Comparison of ENCODE assay signal across 26 cellular contexts in the genomic region with DNA sequence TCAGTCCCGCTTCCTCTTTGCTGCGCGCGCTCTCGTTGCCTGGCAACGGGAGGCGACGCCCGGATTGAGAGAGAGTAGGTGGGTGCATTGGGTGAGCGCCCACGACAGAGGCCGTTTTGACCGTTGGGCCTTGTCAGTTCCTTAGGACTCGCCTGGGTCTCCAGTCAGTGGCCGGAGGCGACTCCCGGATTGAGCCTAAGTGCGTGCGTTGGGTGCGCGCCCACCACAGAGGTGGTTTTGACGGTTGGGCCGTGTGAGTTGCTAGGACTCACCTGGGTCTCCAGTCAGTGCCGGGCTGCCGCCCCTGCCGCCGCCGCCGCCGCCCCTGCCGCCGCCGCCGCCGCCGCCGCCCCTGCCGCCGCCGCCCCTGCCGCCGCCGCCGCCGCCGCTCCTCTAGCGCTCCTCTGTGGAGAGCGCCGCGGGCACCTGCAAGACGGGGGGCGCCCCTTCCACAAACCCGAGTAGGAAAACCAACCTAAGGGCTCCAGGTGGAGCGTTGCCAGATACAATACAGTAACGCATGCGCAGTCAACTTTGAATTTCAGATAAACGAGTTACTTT. TPM values are rescaled to one million over a fixed set of nuclear protein-coding genes. Genes with fewer than 3 reads are reported as not detected.
DNase-seq lines count a peak whose midpoint lies in the region; ATAC-seq and TF ChIP-seq lines count a peak whose summit lies in the region.
"Had no signal": no experiment of that assay in that cellular context is flagged by ENCODE, and none has a peak within 500 bp of the region (broad histone marks: within the 10 kb centered on the region; RNA-seq: fewer than 3 reads in every experiment).

No MANE protein-coding gene starts in this region.

- no peaks in the 10 kb centered on the region for H3K9me3 ChIP-seq in HUES64 (ENCODE audit: insufficient read depth, low read depth, low read length)
- no peaks in the 10 kb centered on the region for H3K9me3 ChIP-seq in neural progenitor cell (ENCODE audit: low read depth)
- no peaks in the 10 kb centered on the region for H3K9me3 ChIP-seq in transverse colon
- H3K9me3 ChIP-seq: gastrocnemius medialis, vagina had no signal

- peaks cover 6% of the 10 kb centered on the region for H3K9me3 Mint-ChIP-seq in neural progenitor cell

- peaks cover 16% of the 10 kb centered on the region for H3K27me3 Mint-ChIP-seq in neural progenitor cell (ENCODE audit: insufficient read depth, low read depth)

- peak overlapping the region; percentile 63 for H3K4me3 ChIP-seq in HUES64 (ENCODE audit: low read length)
- H3K4me3 ChIP-seq in neural progenitor cell: peak overlapping the region; percentile 62
- no peak overlapping the region for H3K4me3 ChIP-seq in transverse colon
- H3K4me3 ChIP-seq: gastrocnemius medialis, vagina had no signal

- H4K20me1 ChIP-seq in neural progenitor cell (ENCODE audit: low read depth): no peaks in the 10 kb centered on the region

- H3K4me3 Mint-ChIP-seq in neural progenitor cell: peak overlapping the region; percentile 81
- H3K4me3 Mint-ChIP-seq: CD4-positive, alpha-beta memory T cell; HFFc6 had no signal

- no peaks in the 10 kb centered on the region for H3K36me3 ChIP-seq in HUES64 (ENCODE audit: insufficient read depth, low read length)
- H3K36me3 ChIP-seq in neural progenitor cell: no peaks in the 10 kb centered on the region
- no peaks in the 10 kb centered on the region for H3K36me3 ChIP-seq in transverse colon
- H3K36me3 ChIP-seq: gastrocnemius medialis, vagina had no signal

- 2% methylated on average over 49 of the region's 57 CpGs for WGBS in HUES64
- WGBS in transverse colon (ENCODE audit: low coverage in 1 of 2), 2 donors: 87 to 88% methylated on average over 28 to 36 of the region's 57 CpGs

- TF ChIP-seq EP300 in transverse colon (IDR thresholded peaks at IDR 0.05; ENCODE audit: low read depth): no peak

- TF ChIP-seq POLR2A in transverse colon (IDR thresholded peaks at IDR 0.05): no peak

- H3K27me3 ChIP-seq in HUES64 (ENCODE audit: insufficient read depth, low read length) (peaks cover 3% of the 10 kb centered on the region; the same call in 1 of the 2 replicates), neural progenitor cell (peaks cover 12% of the 10 kb centered on the region), transverse colon (peaks cover 8% of the 10 kb centered on the region)
- H3K27me3 ChIP-seq: gastrocnemius medialis, vagina had no signal

- H3K79me2 ChIP-seq in neural progenitor cell (ENCODE audit: low read depth): no peaks in the 10 kb centered on the region
- H3K79me2 ChIP-seq: parathyroid adenoma had no signal

- in situ Hi-C loops in transverse colon (cut with MboI; ENCODE audit: low pct_ligation_motif_present in 1 of 4, low pct_unique_long_range_greater_than_20kb in 1 of 4, low sequenced_read_pairs in 3 of 4): no loop called here

- no peak overlapping the region for H3K27ac Mint-ChIP-seq in neural progenitor cell
- H3K27ac Mint-ChIP-seq: CD4-positive, alpha-beta memory T cell; HFFc6 had no signal

- H3K4me1 ChIP-seq in HUES64 (ENCODE audit: insufficient read depth, low read length): 0 out of 2 replicates have a peak, but pooled peaks cover 6% of the 10 kb centered on the region
- H3K4me1 ChIP-seq in neural progenitor cell: peaks cover 19% of the 10 kb centered on the region
- no peaks in the 10 kb centered on the region for H3K4me1 ChIP-seq in transverse colon
- H3K4me1 ChIP-seq: gastrocnemius medialis, parathyroid adenoma, vagina had no signal

- H3K27ac ChIP-seq in HUES64 (ENCODE audit: low read depth, low read length): no peak overlapping the region
- no peak overlapping the region for H3K27ac ChIP-seq in neural progenitor cell
- H3K27ac ChIP-seq in transverse colon: no peak overlapping the region
- H3K27ac ChIP-seq: gastrocnemius medialis, HL-60, parathyroid adenoma, vagina had no signal

- intact Hi-C loops in transverse colon (cut with DNase I; ENCODE audit: low total_unique reads): no loop called here

- no peaks in the 10 kb centered on the region for H3K36me3 Mint-ChIP-seq in neural progenitor cell

- H2AFZ ChIP-seq in neural progenitor cell (replicated peaks): peak overlapping the region; percentile 99
- H2AFZ ChIP-seq: parathyroid adenoma had no signal

- no peak overlapping the region for H3K9ac ChIP-seq in HUES64 (ENCODE audit: low read depth, low read length)
- H3K9ac ChIP-seq in neural progenitor cell: no peak overlapping the region
- H3K9ac ChIP-seq: parathyroid adenoma had no signal

- no peak for ATAC-seq in HG02973 (IDR thresholded peaks at IDR 0.05; ENCODE audit: unreplicated experiment)
- ATAC-seq: gastrocnemius medialis had no signal

- TF ChIP-seq CTCF in neural progenitor cell (IDR thresholded peaks at IDR 0.05) (no peak), transverse colon (IDR thresholded peaks at IDR 0.05) (no peak)

- DNase-seq in CD1c-positive myeloid dendritic cell (ENCODE audit: extremely low spot score) (peak; percentile 18), glomerular visceral epithelial cell (ENCODE audit: extremely low spot score) (peak; percentile 12), neural progenitor cell (ENCODE audit: low spot score) (peak; percentile 76), transverse colon (no peak), NCI-H2196 (lab: John Stamatoyannopoulos, UW; ENCODE audit: unreplicated experiment) (no peak)
- no peak for DNase-seq in activated naive CD4-positive, alpha-beta T cell (lab: John Stamatoyannopoulos, UW)
- DNase-seq: activated CD4-positive, alpha-beta T cell treated with anti-CD3 and anti-CD28 coated beads for 48 hours; activated CD8-positive, alpha-beta memory T cell treated with anti-CD3 and anti-CD28 coated beads, Interleukin-2, amount 50 U/mL, for 4 hours; activated effector memory CD4-positive, alpha-beta T cell treated with anti-CD3 and anti-CD28 coated beads, Interleukin-2, amount 50 U/mL, for 16 hours; CD4-positive, alpha-beta memory T cell; DMS53; gastrocnemius medialis; HFFc6; KG1; NCI-H2029 treated with DMSO at 0.1 percent for 48 hours; NCI-H446 treated with DMSO at 0.1 percent for 48 hours; SW 1271 had no signal

- no peaks in the 10 kb centered on the region for H3K4me1 Mint-ChIP-seq in neural progenitor cell
- H3K4me1 Mint-ChIP-seq: CD4-positive, alpha-beta memory T cell had no signal

- peaks cover 26% of the 10 kb centered on the region for H3F3A ChIP-seq in neural progenitor cell (ENCODE audit: low read depth)

- H3K4me2 ChIP-seq in neural progenitor cell: peak overlapping the region; percentile 84

RNA-seq across cellular contexts. Expression of a gene that starts 37.2 kb away (rescaled TPM):
- not detected for polyA plus RNA-seq in HUES64 (2013, experiment 1 of 2)
- polyA plus RNA-seq in HUES64 (2013, experiment 2 of 2): not detected
- total RNA-seq in neural progenitor cell (ENCODE audit: low replicate concordance) (not detected in 2 replicates), transverse colon (1 to 10 TPM in 2 of 4 donors, not detected in 2; 5.7 to 8.3 TPM)
- total RNA-seq: CD4-positive, alpha-beta memory T cell; dermis microvascular lymphatic vessel endothelial cell; gastrocnemius medialis; HFFc6; liver; vagina had no signal
- polyA plus RNA-seq: adipose tissue; CD4-positive, alpha-beta memory T cell; esophagus; liver had no signal

Comparison
In these comparisons a context has a peak if more than half of its experiments do, and no peak if none do; other contexts are left out.
1. DNase-seq: peak in CD1c-positive myeloid dendritic cell (single experiment), glomerular visceral epithelial cell (single experiment) and neural progenitor cell (single experiment); none in transverse colon (single experiment), activated naive CD4-positive, alpha-beta T cell (0 of 4) and NCI-H2196 (single experiment).
2. H3K4me3 ChIP-seq: peak in HUES64 (single experiment) and neural progenitor cell (single experiment); none in transverse colon (0 of 4).